In genomic region chr5:150778517-150779396, GRCh38 we compare ENCODE assay signal across 1 cellular context.
TF ChIP-seq lines count a peak whose summit lies in the region.

SMIM3 (plus strand) TSS chr5:150778757; CDS start chr5:150795441, 16,684 bp downstream.

TF ChIP-seq in HepG2, 621 proteins besides CTCF, POLR2A, EP300 and RAD21 (continued from another document and continues in another):
- TF ChIP-seq E2F5 (CRISPR knock-in tag; conservative IDR thresholded peaks at IDR 0.05) (peak; percentile 52; the same call in 1 of the 2 replicates), ZNF331 (CRISPR knock-in tag; IDR thresholded peaks at IDR 0.05) (peak; percentile 30; the same call in 1 of the 2 replicates), RBFOX2 (IDR thresholded peaks at IDR 0.05; ENCODE audit: low read depth, low read length) (peak; percentile 93), PLRG1 (conservative IDR thresholded peaks at IDR 0.05) (no peak), ZNF883 (CRISPR knock-in tag; IDR thresholded peaks at IDR 0.05; ENCODE audit: not compliant biosample characterization) (no peak), ZNF776 (CRISPR knock-in tag; IDR thresholded peaks at IDR 0.05) (peak; percentile 47; the same call in 1 of the 2 replicates), ZNF878 (CRISPR knock-in tag; IDR thresholded peaks at IDR 0.05) (0 out of 2 replicates have a peak, but pooled peaks have one; percentile 17), TAF1 (CRISPR knock-in tag; IDR thresholded peaks at IDR 0.05) (peak; percentile 57; the same call in 1 of the 2 replicates), ZNF569 (CRISPR knock-in tag; IDR thresholded peaks at IDR 0.05; ENCODE audit: borderline replicate concordance) (peak; percentile 43; the same call in 1 of the 2 replicates), ZNF777 (CRISPR knock-in tag; IDR thresholded peaks at IDR 0.05) (peak; percentile 53; the same call in 1 of the 2 replicates), MAF1 (CRISPR knock-in tag; IDR thresholded peaks at IDR 0.05; ENCODE audit: borderline replicate concordance) (peak; percentile 49; the same call in 1 of the 2 replicates), SALL1 (CRISPR knock-in tag; IDR thresholded peaks at IDR 0.05) (peak; percentile 47), POLR2AphosphoS5 (IDR thresholded peaks at IDR 0.05; ENCODE audit: low read depth, low read length) (peak; percentile 54), ZSCAN31 (CRISPR knock-in tag; IDR thresholded peaks at IDR 0.05; ENCODE audit: low read depth) (0 out of 2 replicates have a peak, but pooled peaks have one; percentile 47), ZNF564 (CRISPR knock-in tag; IDR thresholded peaks at IDR 0.05) (peak; percentile 29; the same call in 1 of the 2 replicates), ZMYM2 (CRISPR knock-in tag; IDR thresholded peaks at IDR 0.05) (peak; percentile 72; the same call in 1 of the 2 replicates), KLF9 (CRISPR knock-in tag; IDR thresholded peaks at IDR 0.05; ENCODE audit: low read depth) (0 out of 2 replicates have a peak, but pooled peaks have one; percentile 19), TCF12 (IDR thresholded peaks at IDR 0.05) (no peak), TCF12 (CRISPR knock-in tag; IDR thresholded peaks at IDR 0.05) (peak; percentile 54; the same call in 1 of the 2 replicates), ZNF451 (CRISPR knock-in tag; IDR thresholded peaks at IDR 0.05) (peak; percentile 68), MXD1 (CRISPR knock-in tag; IDR thresholded peaks at IDR 0.05) (peak; percentile 85), FIP1L1 (IDR thresholded peaks at IDR 0.05; ENCODE audit: borderline replicate concordance, insufficient read depth, low read depth, low read length) (no peak), MXI1 (IDR thresholded peaks at IDR 0.05; ENCODE audit: borderline replicate concordance, low read depth, low read length) (no peak), RBM39 (IDR thresholded peaks at IDR 0.05; ENCODE audit: low read depth, low read length, poor library complexity, severe bottlenecking) (peak; percentile 66), ARID5B (CRISPR knock-in tag; IDR thresholded peaks at IDR 0.05) (peak; percentile 69), ZBED4 (CRISPR knock-in tag; IDR thresholded peaks at IDR 0.05; ENCODE audit: borderline replicate concordance) (peak; percentile 37; the same call in 1 of the 2 replicates), ZFP91 (CRISPR knock-in tag; IDR thresholded peaks at IDR 0.05; ENCODE audit: borderline replicate concordance) (peak; percentile 83; the same call in 1 of the 2 replicates), GATAD1 (CRISPR knock-in tag; IDR thresholded peaks at IDR 0.05) (peak; percentile 43; the same call in 1 of the 2 replicates), ZSCAN9 (CRISPR knock-in tag; IDR thresholded peaks at IDR 0.05; ENCODE audit: borderline replicate concordance) (peak; percentile 11; the same call in 1 of the 2 replicates), ZNF546 (CRISPR knock-in tag; conservative IDR thresholded peaks at IDR 0.05) (0 out of 2 replicates have a peak, but pooled peaks have one; percentile 58), ELF3 (CRISPR knock-in tag; IDR thresholded peaks at IDR 0.05) (peak; percentile 40; the same call in 1 of the 2 replicates), DRAP1 (CRISPR knock-in tag; IDR thresholded peaks at IDR 0.05) (peak; percentile 48; the same call in 1 of the 2 replicates), GPN1 (CRISPR knock-in tag; IDR thresholded peaks at IDR 0.05; ENCODE audit: borderline replicate concordance) (0 out of 2 replicates have a peak, but pooled peaks have one; percentile 29), ZNF782 (CRISPR knock-in tag; IDR thresholded peaks at IDR 0.05; ENCODE audit: borderline replicate concordance) (peak; percentile 52; the same call in 1 of the 2 replicates), RARA (CRISPR knock-in tag; IDR thresholded peaks at IDR 0.05) (no peak), GRHL1 (CRISPR knock-in tag; conservative IDR thresholded peaks at IDR 0.05) (no peak), SMAD9 (CRISPR knock-in tag; IDR thresholded peaks at IDR 0.05) (no peak), THAP11 (CRISPR knock-in tag; IDR thresholded peaks at IDR 0.05) (peak; percentile 49; the same call in 1 of the 2 replicates), ZBTB39 (CRISPR knock-in tag; IDR thresholded peaks at IDR 0.05) (0 out of 2 replicates have a peak, but pooled peaks have one; percentile 37), ZNF691 (CRISPR knock-in tag; IDR thresholded peaks at IDR 0.05; ENCODE audit: borderline replicate concordance, low read depth) (no peak)
